Comparison of ENCODE assay signal across 8 cellular contexts in genomic region chr3:15385238-15385695, GRCh38. TPM values are rescaled to one million over a fixed set of nuclear protein-coding genes. Genes with fewer than 3 reads are reported as not detected.
DNase-seq lines count a peak whose midpoint lies in the region; ATAC-seq and TF ChIP-seq lines count a peak whose summit lies in the region.
"Not testable (repeated sequence)": the region's sequence is repeated elsewhere in the genome, so short reads cannot be mapped to it uniquely, and the experiment has no call there.

No MANE protein-coding gene starts in this region.

- ATAC-seq in GM18502 (IDR thresholded peaks at IDR 0.05; ENCODE audit: poor library complexity, unreplicated experiment) = peak; percentile 18
- peak; percentile 8 for ATAC-seq in GM19351 (IDR thresholded peaks at IDR 0.05; ENCODE audit: unreplicated experiment)
- ATAC-seq in GM21515 (IDR thresholded peaks at IDR 0.05; ENCODE audit: unreplicated experiment) = peak; percentile 21
- ATAC-seq in HG02678 (IDR thresholded peaks at IDR 0.05; ENCODE audit: unreplicated experiment) = peak; percentile 17
- peak; percentile 12 for ATAC-seq in HG03066 (IDR thresholded peaks at IDR 0.05; ENCODE audit: low read depth, unreplicated experiment)

- TF ChIP-seq POLR2A in spleen (IDR thresholded peaks at IDR 0.05) = not testable (repeated sequence)

- not testable (repeated sequence) for H3K36me3 ChIP-seq in KMS-11 (ENCODE audit: insufficient read depth); spleen

- H3K4me2 ChIP-seq in KMS-11 = peak overlapping the region; percentile 39; the same call in 1 of the 2 replicates

- 61 to 75% (median 72%) methylated on average over 10 of the region's 10 CpGs for WGBS in spleen, 5 donors

- not testable (repeated sequence) for H2AFZ ChIP-seq in KMS-11 (ENCODE audit: low read depth)

- intact Hi-C loops in spleen (cut with DNase I; ENCODE audit: low total_unique reads) = not testable (repeated sequence)

- not testable (repeated sequence) for H4K20me1 ChIP-seq in KMS-11 (ENCODE audit: insufficient read depth)

- DNase-seq in activated CD8-positive, alpha-beta memory T cell treated with anti-CD3 and anti-CD28 coated beads, Interleukin-2, amount 50 U/mL, for 48 hours = peak; percentile 10
- DNase-seq in spleen = not testable (repeated sequence)

- not testable (repeated sequence) for H3K9ac ChIP-seq in KMS-11

- not testable (repeated sequence) for TF ChIP-seq CTCF in KMS-11 (conservative IDR thresholded peaks at IDR 0.05; ENCODE audit: low read depth, low read length); spleen (IDR thresholded peaks at IDR 0.05 in 8 of 11, conservative IDR thresholded peaks at IDR 0.05 in 3 of 11)

- H3K4me3 ChIP-seq in KMS-11 (IDR thresholded peaks at IDR 0.05; ENCODE audit: insufficient read depth, low read depth, low read length) = not testable (repeated sequence)
- peak overlapping the region in 1 of 8 donors; percentile 9 for H3K4me3 ChIP-seq in spleen

- not testable (repeated sequence) for H3K27me3 ChIP-seq in KMS-11 (ENCODE audit: insufficient read depth, low read depth); spleen (replicated peaks in 1 of 7)

- H3K27ac ChIP-seq in KMS-11 = not testable (repeated sequence)
- H3K27ac ChIP-seq in spleen = peak overlapping the region; percentile 21 to 87 (median 76)

- peaks cover 31% of the 10 kb centered on the region for H3K4me1 ChIP-seq in KMS-11 (ENCODE audit: low read depth, poor library complexity, severe bottlenecking)
- peaks cover 0 to 68% (median 46%) of the 10 kb centered on the region in 6 donors for H3K4me1 ChIP-seq in spleen

- peaks cover 0 to 17% (median 13%) of the 10 kb centered on the region in 8 donors for H3K9me3 ChIP-seq in spleen

- H3K79me2 ChIP-seq in KMS-11 (ENCODE audit: insufficient read depth, low read depth) = not testable (repeated sequence)

RNA-seq across cellular contexts. Expression of gene METTL6, which starts 42.1 kb away (rescaled TPM):
- 10 to 100 TPM; 13.4 to 18.8 (median 15.9) TPM for total RNA-seq in spleen
- 10 to 100 TPM in 2 of 3 donors, 1 to 10 TPM in 1; 6.4 to 11.4 (median 10.2) TPM for polyA plus RNA-seq in spleen

RNA-seq across cellular contexts. Expression of gene EAF1, which starts 42.1 kb away (rescaled TPM):
- total RNA-seq in spleen = 10 to 100 TPM; 21.7 to 40.8 (median 28.4) TPM
- polyA plus RNA-seq in spleen = 1 to 10 TPM; 3.0 to 7.0 (median 4.0) TPM

RNA-seq across cellular contexts. Expression of gene SH3BP5, which starts 52.9 kb away (rescaled TPM):
- total RNA-seq in spleen = 10 to 100 TPM; 46.6 to 75.0 (median 62.3) TPM
- 10 to 100 TPM; 36.4 to 46.0 (median 39.7) TPM for polyA plus RNA-seq in spleen
